Comparison of ENCODE assay signal across 19 cellular contexts in the genomic region with DNA sequence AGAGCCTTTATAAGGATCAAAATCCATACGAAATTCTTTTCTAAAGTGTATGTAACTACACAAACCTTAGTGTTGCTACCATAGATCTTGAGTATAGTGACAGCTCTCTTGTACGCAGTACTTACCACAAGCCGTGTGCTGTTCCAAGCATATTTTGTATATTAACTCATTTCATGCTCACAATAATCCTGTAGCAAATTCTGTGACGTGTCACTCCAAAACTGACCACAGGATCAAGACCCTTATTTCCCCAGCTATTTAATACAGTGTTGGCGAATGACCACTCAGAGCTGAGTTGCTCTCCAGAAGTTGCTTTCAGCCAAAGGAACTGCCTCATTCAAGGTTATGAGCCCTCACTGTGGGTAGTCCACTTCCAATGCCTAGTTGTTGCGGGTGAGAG.
"Had no signal": no experiment of that assay in that cellular context is flagged by ENCODE, and none has a peak within 500 bp of the region (broad histone marks: within the 10 kb centered on the region; RNA-seq: fewer than 3 reads in every experiment).

No MANE protein-coding gene starts in this region.

- ATAC-seq: stimulated activated naive CD8-positive, alpha-beta T cell treated with anti-CD3 and anti-CD28 coated beads, Interleukin-15, Interleukin-2, amounts not matched to agents 100 U/mL and 50 U/mL, for 24 hours had no signal

- H3K9me3 ChIP-seq: colonic mucosa, neutrophil, suprapubic skin, thyroid gland had no signal

- H3K27ac ChIP-seq: colonic mucosa, neutrophil, suprapubic skin, thyroid gland had no signal

- H3K36me3 ChIP-seq: colonic mucosa, neutrophil, suprapubic skin, thyroid gland had no signal

- H3K4me3 ChIP-seq: colonic mucosa, suprapubic skin, thyroid gland had no signal

- H3K36me3 Mint-ChIP-seq: type B pancreatic cell had no signal

- DNase-seq: colonic mucosa; effector CD4-positive, alpha-beta T cell; endodermal cell; erythroblast; foreskin melanocyte; head of caudate nucleus; hippocampal formation; kidney glomerular epithelial cell; mesendoderm; naive B cell; posterior cingulate gyrus; small intestine; stimulated activated CD4-positive, alpha-beta T cell treated with anti-CD3 and anti-CD28 coated beads, Interleukin-12 subunit alpha, Interleukin-12 subunit beta, amount 100 ng/mL, for 4 hours; stimulated activated CD4-positive, alpha-beta T cell treated with anti-CD3 and anti-CD28 coated beads, Interleukin-2, amount 100 ng/mL, for 48 hours; stimulated activated naive CD8-positive, alpha-beta T cell treated with anti-CD3 and anti-CD28 coated beads, Interleukin-15, Interleukin-2, amounts not matched to agents 100 U/mL and 50 U/mL, for 24 hours; thyroid gland had no signal

- H3K27ac Mint-ChIP-seq: endodermal cell, naive B cell, type B pancreatic cell had no signal

- H3K4me1 ChIP-seq: colonic mucosa, suprapubic skin, thyroid gland had no signal

- H3K27me3 ChIP-seq: colonic mucosa, neutrophil, suprapubic skin, thyroid gland had no signal

- H3K27me3 Mint-ChIP-seq: type B pancreatic cell had no signal

- H3K4me3 Mint-ChIP-seq: endodermal cell, naive B cell, type B pancreatic cell had no signal
